ENCODE assay signal across 10 cellular contexts in genomic region chr3:23094890-23095462, GRCh38.
DNase-seq lines count a peak whose midpoint lies in the region; ATAC-seq and TF ChIP-seq lines count a peak whose summit lies in the region.
"Had no signal": no experiment of that assay in that cellular context is flagged by ENCODE, and none has a peak within 500 bp of the region (broad histone marks: within the 10 kb centered on the region; RNA-seq: fewer than 3 reads in every experiment).

No MANE protein-coding gene starts in this region.

- H3K9ac ChIP-seq in mammary epithelial cell (ENCODE audit: insufficient read depth, low read length) (no peak overlapping the region), mesendoderm (ENCODE audit: low read length) (no peak overlapping the region)

- H3K4me2 ChIP-seq in mammary epithelial cell (ENCODE audit: insufficient read depth, low read depth, low read length) (no peak overlapping the region), mesendoderm (ENCODE audit: low read length) (no peak overlapping the region)

- H2BK5ac ChIP-seq in mesendoderm (ENCODE audit: low read length) = no peak overlapping the region

- ATAC-seq in GM19467 (IDR thresholded peaks at IDR 0.05; ENCODE audit: unreplicated experiment) (no peak), HG03045 (IDR thresholded peaks at IDR 0.05; ENCODE audit: unreplicated experiment) (no peak)

- H4K8ac ChIP-seq in mesendoderm (ENCODE audit: low read depth, low read length) = no peak overlapping the region

- H2BK15ac ChIP-seq in mesendoderm (replicated peaks; ENCODE audit: low read depth) = no peak overlapping the region

- H3K4me3 ChIP-seq in mammary epithelial cell (replicated peaks in 1 of 3; ENCODE audit: insufficient read depth in 1 of 3, low read depth in 2 of 3, low read length in 3 of 3) (no peak overlapping the region), mesendoderm (ENCODE audit: low read length) (no peak overlapping the region), HAP-1 (no peak overlapping the region)
- H3K4me3 ChIP-seq: SJSA1 had no signal

- WGBS in mammary epithelial cell (ENCODE audit: low coverage, missing lambda C conversion rate) = 34% methylated on average over 4 of the region's 4 CpGs
- WGBS in mesendoderm (ENCODE audit: extremely low coverage, insufficient coverage, low lambda C conversion rate) = no CpG with 5 or more reads among the region's 4 CpGs

- no peaks in the 10 kb centered on the region for H4K20me1 ChIP-seq in mammary epithelial cell (ENCODE audit: insufficient read depth, low read length)

- no peak overlapping the region for H2BK120ac ChIP-seq in mesendoderm (ENCODE audit: low read depth, low read length)

- no peaks in the 10 kb centered on the region for H3K79me1 ChIP-seq in mesendoderm (ENCODE audit: low read length)

- no peak overlapping the region for H3K4ac ChIP-seq in mesendoderm (ENCODE audit: low read depth, low read length)

- H3K18ac ChIP-seq in mesendoderm (ENCODE audit: low read length) = no peak overlapping the region

- H3K9me3 ChIP-seq in mammary epithelial cell (replicated peaks; ENCODE audit: insufficient read depth, low read length) (no peaks in the 10 kb centered on the region), HAP-1 (no peaks in the 10 kb centered on the region)
- H3K9me3 ChIP-seq: SJSA1 had no signal

- no TSS peak for BruUV-seq in mammary epithelial cell (replicated peaks; lab: Mats Ljungman, UMichigan)

- in situ Hi-C loops in mammary epithelial cell (cut with MboI; ENCODE audit: low sequenced_read_pairs in 2 of 2) (no loop called here), HAP-1 (cut with MboI; ENCODE audit: low sequenced_read_pairs) (no loop called here)

- CTCF ChIA-PET in mammary epithelial cell (lab: Charles Lee; ENCODE audit: low non-redundant PET) = no interaction called here

- H2AFZ ChIP-seq in mammary epithelial cell (ENCODE audit: low read depth, low read length) = no peak overlapping the region

- DNase-seq in GM04504 (ENCODE audit: low read depth) = peak; percentile 1
- DNase-seq in NCI-H146 treated with DMSO at 0.1 percent for 48 hours (lab: John Stamatoyannopoulos, UW; ENCODE audit: unreplicated experiment) = peak; percentile 2
- DNase-seq in mammary epithelial cell = peak; percentile 90
- DNase-seq in mesendoderm = peak; percentile 41
- no peak for DNase-seq in HAP-1 (ENCODE audit: low spot score in 2 of 2)
- DNase-seq in NCI-H2227 (lab: John Stamatoyannopoulos, UW; ENCODE audit: unreplicated experiment) = no peak
- DNase-seq: DMS 273 treated with DMSO at 0.1 percent for 48 hours had no signal

- H3K4me1 ChIP-seq in mammary epithelial cell (ENCODE audit: insufficient read depth, low read length) = no peaks in the 10 kb centered on the region
- peaks cover 1% of the 10 kb centered on the region for H3K4me1 ChIP-seq in mesendoderm (ENCODE audit: control insufficient read depth, low read depth, low read length)
- H3K4me1 ChIP-seq in HAP-1 = no peaks in the 10 kb centered on the region

- H3K23ac ChIP-seq in mesendoderm (ENCODE audit: low read length) = no peak overlapping the region

- no peaks in the 10 kb centered on the region for H3K36me3 ChIP-seq in mammary epithelial cell (ENCODE audit: insufficient read depth, low read length)
- no peaks in the 10 kb centered on the region for H3K36me3 ChIP-seq in mesendoderm (ENCODE audit: control insufficient read depth, insufficient read depth, low read length)
- H3K36me3 ChIP-seq in HAP-1 (replicated peaks) = no peaks in the 10 kb centered on the region
- H3K36me3 ChIP-seq: SJSA1 had no signal

- H3K27me3 ChIP-seq in mammary epithelial cell (ENCODE audit: insufficient read depth, low read length) = peaks cover 2% of the 10 kb centered on the region
- no peaks in the 10 kb centered on the region for H3K27me3 ChIP-seq in mesendoderm (ENCODE audit: insufficient read depth, low read length, poor library complexity)
- peaks cover 6% of the 10 kb centered on the region; the same call in 1 of the 2 replicates for H3K27me3 ChIP-seq in HAP-1 (ENCODE audit: low read depth)
- H3K27me3 ChIP-seq: SJSA1 had no signal

- intact Hi-C loops in mammary epithelial cell (cut with micrococcal nuclease) = loop anchor here (1.0 kb wide), 1 partner anchor 18 kb away; no protein-coding TSS in a partner anchor

- H2AK5ac ChIP-seq in mesendoderm (ENCODE audit: low read length) = no peak overlapping the region

- no peak overlapping the region for H3K56ac ChIP-seq in mesendoderm (ENCODE audit: low read length)

- TF ChIP-seq CTCF in mammary epithelial cell (conservative IDR thresholded peaks at IDR 0.05 in 1 of 2, IDR thresholded peaks at IDR 0.05 in 1 of 2; ENCODE audit: extremely low read depth in 1 of 2, insufficient read depth in 1 of 2, low read depth in 1 of 2, low read length in 2 of 2) = no peak

- no peak overlapping the region for H4K5ac ChIP-seq in mesendoderm (ENCODE audit: low read length)

- H3K27ac ChIP-seq in mammary epithelial cell (ENCODE audit: insufficient read depth, low read depth, low read length) (no peak overlapping the region), mesendoderm (ENCODE audit: low read depth, low read length) (no peak overlapping the region)
- H3K27ac ChIP-seq: SJSA1 had no signal

- dilution Hi-C loops in mammary epithelial cell (cut with HindIII; ENCODE audit: low sequenced_read_pairs) = no loop called here

- no peaks in the 10 kb centered on the region for H3K79me2 ChIP-seq in mammary epithelial cell (ENCODE audit: insufficient read depth, low read length)
- H3K79me2 ChIP-seq in mesendoderm (ENCODE audit: control insufficient read depth, insufficient read depth, low read length) = no peaks in the 10 kb centered on the region

Comparison
In these comparisons a context has a peak if more than half of its experiments do, and no peak if none do; other contexts are left out.
1. DNase-seq: peak in GM04504 (single experiment), NCI-H146 treated with DMSO at 0.1 percent for 48 hours (single experiment), mammary epithelial cell (single experiment) and mesendoderm (single experiment); none in HAP-1 (0 of 2) and NCI-H2227 (single experiment).